Comparison of ENCODE assay signal across 8 cellular contexts in genomic region chrX:56728752-56729151, GRCh38. TPM values are rescaled to one million over a fixed set of nuclear protein-coding genes. Genes with fewer than 3 reads are reported as not detected.
DNase-seq lines count a peak whose midpoint lies in the region; ATAC-seq and TF ChIP-seq lines count a peak whose summit lies in the region.

No MANE protein-coding gene starts in this region.

- peak overlapping the region; percentile 83 for H3K4me3 Mint-ChIP-seq in activated naive CD4-positive, alpha-beta T cell treated with anti-CD3 and anti-CD28 coated beads, Interleukin-2, amount 10 ng/mL, durations not matched to agents 7 days and 5 days

- no peaks in the 10 kb centered on the region for H3K9me3 Mint-ChIP-seq in activated naive CD4-positive, alpha-beta T cell treated with anti-CD3 and anti-CD28 coated beads, Interleukin-2, amount 10 ng/mL, durations not matched to agents 7 days and 5 days

- H3K4me3 ChIP-seq in hepatocyte = peak overlapping the region; percentile 66

- H3K9me2 ChIP-seq in hepatocyte (replicated peaks; ENCODE audit: insufficient read depth) = no peaks in the 10 kb centered on the region

- H3K79me2 ChIP-seq in hepatocyte = peaks cover 35% of the 10 kb centered on the region

- H3K4me2 ChIP-seq in hepatocyte = peak overlapping the region; percentile 74

- H3K27ac Mint-ChIP-seq in activated naive CD4-positive, alpha-beta T cell treated with anti-CD3 and anti-CD28 coated beads, Interleukin-2, amount 10 ng/mL, durations not matched to agents 7 days and 5 days = peak overlapping the region; percentile 85

- H3K36me3 Mint-ChIP-seq in activated naive CD4-positive, alpha-beta T cell treated with anti-CD3 and anti-CD28 coated beads, Interleukin-2, amount 10 ng/mL, durations not matched to agents 7 days and 5 days = peaks cover 6% of the 10 kb centered on the region

- DNase-seq in EH (ENCODE audit: low read depth) (peak; percentile 28), NCI-H1105 treated with DMSO at 0.1 percent for 48 hours (lab: John Stamatoyannopoulos, UW) (peak; percentile 49), hepatocyte (ENCODE audit: low spot score) (peak; percentile 12), dedifferentiated amniotic fluid mesenchymal stem cell (ENCODE audit: extremely low spot score) (no peak), left lobe of liver (ENCODE audit: low spot score) (no peak)
- DNase-seq in activated naive CD4-positive, alpha-beta T cell treated with anti-CD3 and anti-CD28 coated beads, Interleukin-2, amount 10 ng/mL, durations not matched to agents 7 days and 5 days = peak; percentile 51
- peak; percentile 14 to 34 for DNase-seq in stimulated activated CD4-positive, alpha-beta T cell treated with anti-CD3 and anti-CD28 coated beads, Interleukin-2, amount 100 ng/mL, for 24 hours

- 7% methylated on average over 8 of the region's 8 CpGs for WGBS in hepatocyte (ENCODE audit: low lambda C conversion rate, missing lambda C conversion rate)

- no peaks in the 10 kb centered on the region for H3K27me3 Mint-ChIP-seq in activated naive CD4-positive, alpha-beta T cell treated with anti-CD3 and anti-CD28 coated beads, Interleukin-2, amount 10 ng/mL, durations not matched to agents 7 days and 5 days

- H3K4me1 Mint-ChIP-seq in activated naive CD4-positive, alpha-beta T cell treated with anti-CD3 and anti-CD28 coated beads, Interleukin-2, amount 10 ng/mL, durations not matched to agents 7 days and 5 days = peaks cover 38% of the 10 kb centered on the region

- peaks cover 14% of the 10 kb centered on the region for H4K20me1 ChIP-seq in hepatocyte (ENCODE audit: insufficient read depth, poor library complexity, severe bottlenecking)

- H2AFZ ChIP-seq in hepatocyte = peak overlapping the region; percentile 36

- peak overlapping the region; percentile 87 for H3K27ac ChIP-seq in hepatocyte

- peaks cover 13% of the 10 kb centered on the region for H3K4me1 ChIP-seq in hepatocyte (ENCODE audit: insufficient read depth)

- ATAC-seq in GM21825 (IDR thresholded peaks at IDR 0.05; ENCODE audit: unreplicated experiment) (peak; percentile 31), left lobe of liver (no peak)

- CTCF ChIA-PET in activated naive CD4-positive, alpha-beta T cell treated with anti-CD3 and anti-CD28 coated beads, Interleukin-2, amount 10 ng/mL, durations not matched to agents 7 days and 5 days (lab: Charles Lee) = interaction anchor here (1.3 to 3.8 kb wide), 3 partner anchors 165 to 480 kb away, joined by 3 to 51 read pairs (median 3); no protein-coding TSS in a partner anchor

- no peaks in the 10 kb centered on the region for H3K9me3 ChIP-seq in hepatocyte (ENCODE audit: low read depth)

- no peaks in the 10 kb centered on the region for H3K27me3 ChIP-seq in hepatocyte

- no peaks in the 10 kb centered on the region for H3K36me3 ChIP-seq in hepatocyte (replicated peaks; ENCODE audit: insufficient read depth, low read depth)

- no peak for TF ChIP-seq CTCF in hepatocyte (IDR thresholded peaks at IDR 0.05; ENCODE audit: poor library complexity)

RNA-seq across cellular contexts. Expression of gene NBDY, which starts 0.3 kb away (rescaled TPM):
- total RNA-seq in hepatocyte = 14.4 and 20.4 TPM in 2 replicates
- polyA plus RNA-seq in hepatocyte = 161 and 166 TPM in 2 replicates
- total RNA-seq in left lobe of liver = 3.9 TPM

Comparison
In these comparisons a context has a peak if more than half of its experiments do, and no peak if none do; other contexts are left out.
1. DNase-seq: peak in EH (single experiment), NCI-H1105 treated with DMSO at 0.1 percent for 48 hours (single experiment), activated naive CD4-positive, alpha-beta T cell treated with anti-CD3 and anti-CD28 coated beads, Interleukin-2, amount 10 ng/mL, durations not matched to agents 7 days and 5 days (single experiment), hepatocyte (single experiment) and stimulated activated CD4-positive, alpha-beta T cell treated with anti-CD3 and anti-CD28 coated beads, Interleukin-2, amount 100 ng/mL, for 24 hours (2 of 2); none in dedifferentiated amniotic fluid mesenchymal stem cell (single experiment) and left lobe of liver (single experiment).